ENCODE assay signal across 8 cellular contexts in the genomic region with DNA sequence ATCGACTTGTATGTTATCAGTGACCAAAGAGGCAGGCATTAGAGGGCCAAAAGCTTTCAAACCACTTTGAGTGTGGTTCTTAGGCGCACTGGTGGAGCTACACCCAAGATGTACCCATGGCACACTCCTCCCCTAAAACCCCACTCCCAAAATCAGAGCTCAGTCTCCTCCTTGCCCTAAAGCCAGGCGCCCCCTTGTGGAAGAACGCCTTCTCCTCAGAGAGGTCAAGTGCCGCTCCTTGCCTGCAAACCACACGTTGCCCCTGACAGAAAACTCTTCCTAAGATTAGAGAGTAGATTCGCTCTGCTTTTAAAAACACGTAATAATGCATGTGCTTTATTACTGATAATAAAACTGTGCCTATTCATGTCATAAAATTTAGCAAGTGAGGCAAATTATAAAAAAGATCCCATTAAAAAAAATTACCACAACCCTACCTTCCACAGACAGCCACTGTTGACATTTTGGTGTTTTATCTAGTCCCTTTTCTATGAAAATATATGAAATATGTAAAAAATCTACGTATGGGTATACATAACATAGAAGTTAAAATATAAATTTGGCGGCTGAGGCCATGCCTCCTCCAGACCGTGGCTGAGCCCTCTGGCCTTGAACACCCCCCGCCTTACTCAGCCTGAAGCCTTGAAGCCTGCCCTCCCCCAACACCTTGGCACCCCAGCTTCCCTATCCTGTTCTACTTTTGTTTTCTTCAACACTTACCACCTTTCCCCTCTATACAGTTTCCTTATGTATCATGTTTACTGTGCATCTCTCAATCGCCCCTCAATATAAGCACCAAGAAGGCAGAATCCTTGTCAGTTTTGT. TPM values are rescaled to one million over a fixed set of nuclear protein-coding genes. Genes with fewer than 3 reads are reported as not detected.
DNase-seq lines count a peak whose midpoint lies in the region; ATAC-seq and TF ChIP-seq lines count a peak whose summit lies in the region.

No MANE protein-coding gene starts in this region.

- TF ChIP-seq CTCF in progenitor cell of endocrine pancreas (IDR thresholded peaks at IDR 0.05; ENCODE audit: unreplicated experiment) (peak; percentile 85), uterus (IDR thresholded peaks at IDR 0.05) (peak; percentile 61 to 73 (median 63))

- no peak overlapping the region for H3K27ac ChIP-seq in uterus

- H3K9me3 Mint-ChIP-seq in activated naive CD4-positive, alpha-beta T cell treated with anti-CD3 and anti-CD28 coated beads, Interleukin-2, amount 50 U/mL, for 72 hours: no peaks in the 10 kb centered on the region
- no peaks in the 10 kb centered on the region for H3K9me3 Mint-ChIP-seq in progenitor cell of endocrine pancreas (ENCODE audit: low read depth)

- H3K36me3 ChIP-seq in uterus: no peaks in the 10 kb centered on the region

- H3K4me1 Mint-ChIP-seq in progenitor cell of endocrine pancreas (ENCODE audit: low read depth): peaks cover 1% of the 10 kb centered on the region

- no peak overlapping the region for H3K4me3 Mint-ChIP-seq in progenitor cell of endocrine pancreas (ENCODE audit: low read depth)

- intact Hi-C loops in Right ventricle myocardium superior (cut with DNase I): loop anchor here (5.0 kb wide), 1 partner anchor 97 kb away; no protein-coding TSS in a partner anchor
- intact Hi-C loops in uterus (cut with DNase I; ENCODE audit: low total_unique reads): no loop called here

- peak; percentile 83 to 85 for ATAC-seq in activated naive CD4-positive, alpha-beta T cell treated with anti-CD3 and anti-CD28 coated beads, Interleukin-2, amount 50 U/mL, for 72 hours
- ATAC-seq in Right ventricle myocardium superior (ENCODE audit: poor library complexity): peak; percentile 90
- no peak for ATAC-seq in GM21447 (IDR thresholded peaks at IDR 0.05; ENCODE audit: unreplicated experiment)

- no peak overlapping the region for H3K27ac Mint-ChIP-seq in activated naive CD4-positive, alpha-beta T cell treated with anti-CD3 and anti-CD28 coated beads, Interleukin-2, amount 50 U/mL, for 72 hours
- H3K27ac Mint-ChIP-seq in progenitor cell of endocrine pancreas: no peak overlapping the region

- H3K9me3 ChIP-seq in uterus: no peaks in the 10 kb centered on the region

- DNase-seq in DMS114 treated with DMSO at 0.1 percent for 48 hours (lab: John Stamatoyannopoulos, UW; ENCODE audit: unreplicated experiment) (peak; percentile 8), HuH-7 (ENCODE audit: low spot score) (peak; percentile 66), SKM-1 (lab: John Stamatoyannopoulos, UW; ENCODE audit: unreplicated experiment) (peak; percentile 69), Right ventricle myocardium superior (peak; percentile 87), progenitor cell of endocrine pancreas (ENCODE audit: low spot score, unreplicated experiment) (peak; percentile 75), uterus (peak; percentile 62 to 78)
- DNase-seq in activated naive CD4-positive, alpha-beta T cell treated with anti-CD3 and anti-CD28 coated beads, Interleukin-2, amount 50 U/mL, for 72 hours (ENCODE audit: low spot score in 2 of 2): peak; percentile 60 to 92

- no peaks in the 10 kb centered on the region for H3K27me3 ChIP-seq in uterus

- no peaks in the 10 kb centered on the region for H3K27me3 Mint-ChIP-seq in progenitor cell of endocrine pancreas

- no peak overlapping the region for H3K4me3 ChIP-seq in uterus

- no peak for TF ChIP-seq POLR2A in uterus (IDR thresholded peaks at IDR 0.05)

- H3K36me3 Mint-ChIP-seq in activated naive CD4-positive, alpha-beta T cell treated with anti-CD3 and anti-CD28 coated beads, Interleukin-2, amount 50 U/mL, for 72 hours: no peaks in the 10 kb centered on the region
- H3K36me3 Mint-ChIP-seq in progenitor cell of endocrine pancreas (ENCODE audit: insufficient read depth): no peaks in the 10 kb centered on the region

- H3K4me1 ChIP-seq in uterus: no peaks in the 10 kb centered on the region

RNA-seq across cellular contexts. Expression of a gene that starts 33.5 kb away (rescaled TPM):
- total RNA-seq in activated naive CD4-positive, alpha-beta T cell treated with anti-CD3 and anti-CD28 coated beads, Interleukin-2, amount 50 U/mL, for 72 hours: not detected
- total RNA-seq in Right ventricle myocardium superior (not detected), progenitor cell of endocrine pancreas (0.46 and 0.60 TPM in 2 replicates), uterus (under 1 TPM in 1 of 4 donors, not detected in 3; 0.21 TPM)

Comparison
In these comparisons a context has a peak if more than half of its experiments do, and no peak if none do; other contexts are left out.
1. DNase-seq: peak in every context shown above with its lines; median percentile 87 in Right ventricle myocardium superior; 76 in activated naive CD4-positive, alpha-beta T cell treated with anti-CD3 and anti-CD28 coated beads, Interleukin-2, amount 50 U/mL, for 72 hours; 75 in progenitor cell of endocrine pancreas; 70 in uterus; 69 in SKM-1; 66 in HuH-7; 8 in DMS114 treated with DMSO at 0.1 percent for 48 hours.